Comparison of ENCODE assay signal across 33 cellular contexts in genomic region chr7:116377721-116378120, GRCh38.
"Had no signal": no experiment of that assay in that cellular context is flagged by ENCODE, and none has a peak within 500 bp of the region (broad histone marks: within the 10 kb centered on the region; RNA-seq: fewer than 3 reads in every experiment).

No MANE protein-coding gene starts in this region.

- H3K4me1 Mint-ChIP-seq: activated CD4-positive, alpha-beta T cell treated with anti-CD3 and anti-CD28 coated beads, Interleukin-2, amount 10 ng/mL, durations not matched to agents 24 days and 14 days; activated naive CD4-positive, alpha-beta T cell treated with anti-CD3 and anti-CD28 coated beads, Interleukin-2, amount 50 U/mL, for 24 hours; activated naive CD8-positive, alpha-beta T cell treated with anti-CD3 and anti-CD28 coated beads, Interleukin-2, amount 50 U/mL, for 24 hours; activated T-helper 17 cell treated with anti-CD3 and anti-CD28 coated beads, Interleukin-2, amount 50 U/mL, for 72 hours; central memory CD8-positive, alpha-beta T cell; naive thymus-derived CD4-positive, alpha-beta T cell; stimulated activated naive B cell treated with anti-CD40 and anti-IgM and Interleukin-4, amounts not matched to agents 10 μg/mL and 1 μg/mL and 100 μg/mL, for 72 hours had no signal

- H3K9me3 ChIP-seq: pancreas, prostate gland, sigmoid colon, stomach, tibial artery, upper lobe of right lung had no signal

- H3K4me3 ChIP-seq: pancreas, prostate gland, sigmoid colon, stomach, tibial artery, upper lobe of right lung had no signal

- H3K36me3 ChIP-seq: pancreas, prostate gland, sigmoid colon, stomach, tibial artery, upper lobe of right lung had no signal

- H3K27me3 ChIP-seq: pancreas, sigmoid colon, stomach, tibial artery, upper lobe of right lung had no signal

- H3K36me3 Mint-ChIP-seq: activated CD4-positive, alpha-beta memory T cell treated with anti-CD3 and anti-CD28 coated beads for 36 hours; activated naive CD4-positive, alpha-beta T cell treated with anti-CD3 and anti-CD28 coated beads, Interleukin-2, amount 50 U/mL, for 24 hours; naive thymus-derived CD4-positive, alpha-beta T cell; stimulated activated naive B cell treated with anti-CD40 and anti-IgM and Interleukin-4, amounts not matched to agents 10 μg/mL and 1 μg/mL and 100 μg/mL, for 72 hours had no signal

- H3K9me3 Mint-ChIP-seq: activated CD4-positive, alpha-beta memory T cell treated with anti-CD3 and anti-CD28 coated beads for 36 hours; activated CD4-positive, alpha-beta T cell treated with anti-CD3 and anti-CD28 coated beads, Interleukin-2, amount 10 ng/mL, durations not matched to agents 24 days and 14 days; activated naive CD4-positive, alpha-beta T cell treated with anti-CD3 and anti-CD28 coated beads, Interleukin-2, amount 50 U/mL, for 24 hours; activated naive CD8-positive, alpha-beta T cell treated with anti-CD3 and anti-CD28 coated beads, Interleukin-2, amount 50 U/mL, for 24 hours; activated T-cell treated with anti-CD3 and anti-CD28 coated beads, Interleukin-2, amount 50 U/mL, for 4 hours; activated T-helper 17 cell treated with anti-CD3 and anti-CD28 coated beads, Interleukin-2, amount 50 U/mL, for 72 hours; central memory CD8-positive, alpha-beta T cell; T-helper 1 cell treated with Interleukin-12 subunit alpha and Interleukin-12 subunit beta and Interleukin-4 antibody, amounts not matched to agents 30 μg/mL and 1 μg/mL, for 36 hours had no signal

- H3K4me1 ChIP-seq: prostate gland had no signal

- H3K27ac ChIP-seq: pancreas, prostate gland, stomach, upper lobe of right lung had no signal

- H3K4me3 Mint-ChIP-seq: activated CD4-positive, alpha-beta memory T cell treated with anti-CD3 and anti-CD28 coated beads for 36 hours; activated CD4-positive, alpha-beta T cell treated with anti-CD3 and anti-CD28 coated beads, Interleukin-2, amount 10 ng/mL, durations not matched to agents 24 days and 14 days; activated naive CD4-positive, alpha-beta T cell treated with anti-CD3 and anti-CD28 coated beads, Interleukin-2, amount 50 U/mL, for 24 hours; activated naive CD8-positive, alpha-beta T cell treated with anti-CD3 and anti-CD28 coated beads, Interleukin-2, amount 50 U/mL, for 24 hours; activated T-cell treated with anti-CD3 and anti-CD28 coated beads, Interleukin-2, amount 50 U/mL, for 4 hours; activated T-helper 17 cell treated with anti-CD3 and anti-CD28 coated beads, Interleukin-2, amount 50 U/mL, for 72 hours; central memory CD8-positive, alpha-beta T cell; naive thymus-derived CD4-positive, alpha-beta T cell; stimulated activated naive B cell treated with anti-CD40 and anti-IgM and Interleukin-4, amounts not matched to agents 10 μg/mL and 1 μg/mL and 100 μg/mL, for 72 hours; T-helper 1 cell treated with Interleukin-12 subunit alpha and Interleukin-12 subunit beta and Interleukin-4 antibody, amounts not matched to agents 30 μg/mL and 1 μg/mL, for 36 hours had no signal

- FAIRE-seq: bronchial epithelial cell, colon, kidney, pancreas, small intestine had no signal

- ATAC-seq: activated naive CD8-positive, alpha-beta T cell treated with anti-CD3 and anti-CD28 coated beads, Interleukin-2, amount 50 U/mL, for 24 hours; activated T-cell treated with anti-CD3 and anti-CD28 coated beads, Interleukin-2, amount 50 U/mL, for 4 hours; activated T-helper 17 cell treated with anti-CD3 and anti-CD28 coated beads, Interleukin-2, amount 50 U/mL, for 72 hours; left colon; naive thymus-derived CD4-positive, alpha-beta T cell; pancreas; stimulated activated naive B cell treated with anti-CD40 and anti-IgM and Interleukin-4, amounts not matched to agents 10 μg/mL and 1 μg/mL and 100 μg/mL, for 72 hours; upper lobe of right lung had no signal

- H3K27ac Mint-ChIP-seq: activated CD4-positive, alpha-beta memory T cell treated with anti-CD3 and anti-CD28 coated beads for 36 hours; activated CD4-positive, alpha-beta T cell treated with anti-CD3 and anti-CD28 coated beads, Interleukin-2, amount 10 ng/mL, durations not matched to agents 24 days and 14 days; activated naive CD4-positive, alpha-beta T cell treated with anti-CD3 and anti-CD28 coated beads, Interleukin-2, amount 50 U/mL, for 24 hours; activated naive CD8-positive, alpha-beta T cell treated with anti-CD3 and anti-CD28 coated beads, Interleukin-2, amount 50 U/mL, for 24 hours; activated T-helper 17 cell treated with anti-CD3 and anti-CD28 coated beads, Interleukin-2, amount 50 U/mL, for 72 hours; naive thymus-derived CD4-positive, alpha-beta T cell; stimulated activated naive B cell treated with anti-CD40 and anti-IgM and Interleukin-4, amounts not matched to agents 10 μg/mL and 1 μg/mL and 100 μg/mL, for 72 hours; T-helper 1 cell treated with Interleukin-12 subunit alpha and Interleukin-12 subunit beta and Interleukin-4 antibody, amounts not matched to agents 30 μg/mL and 1 μg/mL, for 36 hours had no signal

- DNase-seq: activated CD4-positive, alpha-beta memory T cell treated with anti-CD3 and anti-CD28 coated beads for 36 hours; activated CD4-positive, alpha-beta T cell treated with anti-CD3 and anti-CD28 coated beads, Interleukin-2, amount 10 ng/mL, durations not matched to agents 24 days and 14 days; activated CD4-positive, CD25-positive, alpha-beta regulatory T cell treated with anti-CD3 and anti-CD28 coated beads, Interleukin-2, amount 50 U/mL, for 72 hours; activated naive CD8-positive, alpha-beta T cell treated with anti-CD3 and anti-CD28 coated beads, Interleukin-2, amount 50 U/mL, for 24 hours; activated T-cell treated with anti-CD3 and anti-CD28 coated beads, Interleukin-2, amount 50 U/mL, for 4 hours; amygdala; effector CD8-positive, alpha-beta T cell; erythroblast; head of caudate nucleus; hippocampal formation; kidney; left colon; midbrain; naive thymus-derived CD4-positive, alpha-beta T cell; nucleus accumbens; pancreas; retina; sigmoid colon; small intestine; stimulated activated CD4-positive, alpha-beta T cell treated with anti-CD3 and anti-CD28 coated beads, Interleukin-4, amount 100 ng/mL, for 4 hours; stimulated activated CD8-positive, alpha-beta memory T cell treated with anti-CD3 and anti-CD28 coated beads, Interleukin-4, amount 100 ng/mL, for 48 hours; stimulated activated naive B cell treated with anti-CD40 and anti-IgM and Interleukin-4, amounts not matched to agents 10 μg/mL and 1 μg/mL and 100 μg/mL, for 72 hours; stomach; T-helper 9 cell; tibial artery; upper lobe of right lung had no signal
